Comparison of ENCODE assay signal across 22 cellular contexts in genomic region chr2:203413796-203414195, GRCh38.
"Had no signal": no experiment of that assay in that cellular context is flagged by ENCODE, and none has a peak within 500 bp of the region (broad histone marks: within the 10 kb centered on the region; RNA-seq: fewer than 3 reads in every experiment).

No MANE protein-coding gene starts in this region.

- H3K4me3 ChIP-seq: Peyer's patch had no signal

- DNase-seq: activated CD4-positive, alpha-beta memory T cell treated with anti-CD3 and anti-CD28 coated beads for 36 hours; activated CD4-positive, alpha-beta T cell treated with anti-CD3 and anti-CD28 coated beads, Interleukin-2, amount 10 ng/mL, durations not matched to agents 7 days and 5 days; activated CD4-positive, CD25-positive, alpha-beta regulatory T cell; activated CD8-positive, alpha-beta memory T cell treated with anti-CD3 and anti-CD28 coated beads for 24 hours; activated gamma-delta T cell treated with Interleukin-2 at 50 U/mL for 16 hours; activated naive CD4-positive, alpha-beta T cell treated with anti-CD3 and anti-CD28 coated beads, Interleukin-2, amount 10 ng/mL, durations not matched to agents 7 days and 5 days; activated naive CD8-positive, alpha-beta T cell treated with anti-CD3 and anti-CD28 coated beads for 36 hours; activated T-cell treated with anti-CD3 and anti-CD28 coated beads, Interleukin-2, amount 50 U/mL, for 4 hours; brain microvascular endothelial cell; Karpas-422; NCI-H1048; NCI-H146; NCI-H187 treated with DMSO at 0.1 percent for 48 hours; NCI-H2081 treated with DMSO at 0.1 percent for 48 hours; NCI-H446 treated with DMSO at 0.1 percent for 48 hours; NCI-H524 treated with DMSO at 0.1 percent for 48 hours; NCI-H82; NK-92 treated with Interleukin-12 subunit alpha and Interleukin-12 subunit beta, amount 100 ng/mL, for 24 hours; OCI-M1; Peyer's patch; SHP77 treated with DMSO at 0.1 percent for 48 hours had no signal

- H3K4me1 ChIP-seq: Peyer's patch had no signal

- H3K27ac ChIP-seq: brain microvascular endothelial cell, Peyer's patch, VCaP had no signal

- ATAC-seq: activated T-cell treated with anti-CD3 and anti-CD28 coated beads, Interleukin-2, amount 50 U/mL, for 4 hours had no signal

- H3K27me3 ChIP-seq: brain microvascular endothelial cell, Peyer's patch had no signal
